ENCODE assay signal across 8 cellular contexts in genomic region chr18:25992566-25992965, GRCh38.
"Had no signal": no experiment of that assay in that cellular context is flagged by ENCODE, and none has a peak within 500 bp of the region (broad histone marks: within the 10 kb centered on the region; RNA-seq: fewer than 3 reads in every experiment).

No MANE protein-coding gene starts in this region.

- H3K27ac ChIP-seq: KMS-11 had no signal

- H3K4me2 ChIP-seq: KMS-11 had no signal

- FAIRE-seq: H54, HTR-8/SVneo had no signal

- H3K9ac ChIP-seq: KMS-11 had no signal

- DNase-seq: GOT3, H9, HCEC 1CT, IMR-90, KBM-7 had no signal
